ENCODE assay signal across 1 cellular context in the genomic region with DNA sequence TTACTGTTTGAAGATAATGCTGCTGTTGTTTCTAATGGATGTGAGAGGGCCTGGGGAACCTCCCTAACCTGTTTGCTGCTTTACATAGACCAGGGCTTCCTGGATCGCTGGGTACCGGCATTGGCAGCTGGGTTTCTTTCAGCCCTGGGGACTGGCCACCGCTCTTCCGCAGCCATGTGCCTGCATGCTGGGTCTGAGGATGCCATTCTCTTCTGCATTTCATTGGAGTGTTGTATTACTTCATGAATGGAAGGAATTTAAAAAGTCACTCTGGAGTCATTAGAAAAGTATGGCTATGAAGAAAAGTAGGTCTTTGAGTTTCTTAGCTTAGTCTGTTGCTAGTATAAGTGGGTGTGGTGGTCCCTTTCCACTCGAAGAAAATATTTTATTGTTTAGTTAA.
TF ChIP-seq lines count a peak whose summit lies in the region.

No MANE protein-coding gene starts in this region.

TF ChIP-seq in H1, 55 proteins besides CTCF, POLR2A, EP300 and RAD21:
- TF ChIP-seq BACH1 (IDR thresholded peaks at IDR 0.05; ENCODE audit: low read length), result no peak
- TF ChIP-seq, protein P1, sequence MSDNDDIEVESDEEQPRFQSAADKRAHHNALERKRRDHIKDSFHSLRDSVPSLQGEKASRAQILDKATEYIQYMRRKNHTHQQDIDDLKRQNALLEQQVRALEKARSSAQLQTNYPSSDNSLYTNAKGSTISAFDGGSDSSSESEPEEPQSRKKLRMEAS (IDR thresholded peaks at IDR 0.05), result peak; percentile 80
- TF ChIP-seq, protein P2, sequence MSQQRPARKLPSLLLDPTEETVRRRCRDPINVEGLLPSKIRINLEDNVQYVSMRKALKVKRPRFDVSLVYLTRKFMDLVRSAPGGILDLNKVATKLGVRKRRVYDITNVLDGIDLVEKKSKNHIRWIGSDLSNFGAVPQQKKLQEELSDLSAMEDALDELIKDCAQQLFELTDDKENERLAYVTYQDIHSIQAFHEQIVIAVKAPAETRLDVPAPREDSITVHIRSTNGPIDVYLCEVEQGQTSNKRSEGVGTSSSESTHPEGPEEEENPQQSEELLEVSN (IDR thresholded peaks at IDR 0.05), result 0 out of 2 replicates have a peak, but pooled peaks have one; percentile 18
- no peak for TF ChIP-seq ASH2L (IDR thresholded peaks at IDR 0.05; ENCODE audit: low read length)
- TF ChIP-seq ZNF274 (IDR thresholded peaks at IDR 0.05; ENCODE audit: borderline replicate concordance, extremely low read depth, low read length), result no peak
- no peak for TF ChIP-seq FOSL1 (IDR thresholded peaks at IDR 0.05; ENCODE audit: insufficient read depth, low read depth, low read length)
